Comparison of ENCODE assay signal across 11 cellular contexts in the genomic region with DNA sequence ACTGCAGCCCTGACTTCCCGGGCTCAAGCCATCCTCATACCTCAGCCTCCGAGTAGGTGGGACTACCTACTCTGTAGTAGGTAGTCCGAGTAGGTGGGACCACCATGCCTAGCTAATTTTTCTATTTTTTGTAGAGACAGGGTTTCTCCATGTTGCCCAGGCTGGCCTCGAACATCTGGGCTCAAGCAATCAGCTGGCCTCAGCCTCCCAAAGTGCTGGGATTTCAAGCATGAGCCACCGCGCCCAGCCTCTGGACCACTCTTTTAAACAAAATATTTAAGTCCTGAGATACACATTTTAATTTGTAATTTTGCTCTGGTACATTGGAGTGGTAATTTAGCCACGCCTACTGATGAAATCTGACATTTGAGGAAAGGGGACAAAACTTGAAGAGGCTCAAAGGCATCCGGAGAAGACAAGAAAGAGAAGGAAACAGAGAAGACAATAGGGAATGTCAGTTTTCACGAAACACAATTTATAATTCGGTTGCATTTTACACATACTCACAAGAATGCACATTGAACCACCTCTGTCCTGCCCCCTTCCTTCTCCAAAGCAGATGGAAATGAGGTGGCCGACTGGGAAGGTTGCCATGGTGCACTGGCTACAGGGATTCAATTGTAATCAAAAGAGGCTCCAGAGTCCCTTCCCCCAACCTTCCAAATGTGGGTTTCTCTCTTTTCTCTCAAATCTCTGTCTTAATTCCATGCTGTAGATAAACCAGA. TPM values are rescaled to one million over a fixed set of nuclear protein-coding genes. Genes with fewer than 3 reads are reported as not detected.
DNase-seq lines count a peak whose midpoint lies in the region; ATAC-seq, FAIRE-seq and TF ChIP-seq lines count a peak whose summit lies in the region.
"Had no signal": no experiment of that assay in that cellular context is flagged by ENCODE, and none has a peak within 500 bp of the region (broad histone marks: within the 10 kb centered on the region; RNA-seq: fewer than 3 reads in every experiment).

No MANE protein-coding gene starts in this region.

- no peak for FAIRE-seq in GM12892 (lab: Jason Lieb, UNC)

- H3K79me1 ChIP-seq in trophoblast cell (ENCODE audit: low read length): no peaks in the 10 kb centered on the region

- no peak overlapping the region for H3K23ac ChIP-seq in trophoblast cell (ENCODE audit: low read length)

- H4K12ac ChIP-seq in trophoblast cell (ENCODE audit: low read depth, low read length): no peak overlapping the region

- 66 to 73% (median 67%) methylated on average over 11 of the region's 11 CpGs for WGBS in heart left ventricle, 4 donors
- WGBS in trophoblast cell (ENCODE audit: extremely low coverage, insufficient coverage, insufficient read length): no CpG with 5 or more reads among the region's 11 CpGs

- DNase-seq in heart left ventricle (peak; percentile 56 to 67 (median 62)), cardiac septum (ENCODE audit: low spot score) (no peak), anterior cingulate cortex (lab: John Stamatoyannopoulos, UW) (peak in 50 of 58 donors; percentile 12 to 89 (median 52)), trophoblast cell (no peak), GM12892 (ENCODE audit: insufficient read length) (no peak)
- DNase-seq in stimulated activated CD8-positive, alpha-beta memory T cell treated with anti-CD3 and anti-CD28 coated beads, Interleukin-4, amount 100 ng/mL, for 48 hours: no peak
- DNase-seq: activated CD4-positive, alpha-beta T cell treated with anti-CD3 and anti-CD28 coated beads for 4 hours; CD4-positive, alpha-beta T cell had no signal

- no peaks in the 10 kb centered on the region for H3K27me3 ChIP-seq in heart left ventricle
- no peaks in the 10 kb centered on the region for H3K27me3 ChIP-seq in iPS-20b (ENCODE audit: insufficient read depth, low read length)
- no peaks in the 10 kb centered on the region for H3K27me3 ChIP-seq in trophoblast cell (ENCODE audit: insufficient read depth, low read length)
- H3K27me3 ChIP-seq: tibial nerve had no signal

- TF ChIP-seq CTCF in heart left ventricle (IDR thresholded peaks at IDR 0.05): no peak

- no peaks in the 10 kb centered on the region for H3K79me2 ChIP-seq in trophoblast cell (ENCODE audit: control insufficient read depth, insufficient read depth, low read length, poor library complexity)

- intact Hi-C loops in heart left ventricle (cut with DNase I): loop anchor here in 1 of 10 donors (5.0 kb wide), 1 partner anchor 34 kb away; no protein-coding TSS in a partner anchor
- intact Hi-C loops in cardiac septum (cut with DNase I): no loop called here

- H4K91ac ChIP-seq in trophoblast cell (ENCODE audit: low read depth, low read length): no peak overlapping the region

- no peak overlapping the region for H2BK120ac ChIP-seq in trophoblast cell (ENCODE audit: insufficient read depth, low read length, poor library complexity)

- peak in 3 of 4 donors; percentile 42 to 51 (median 48) for ATAC-seq in heart left ventricle
- ATAC-seq in GM21528 (IDR thresholded peaks at IDR 0.05; ENCODE audit: low FRiP score, unreplicated experiment): no peak

- H3K9ac ChIP-seq in iPS-20b (ENCODE audit: low read depth, low read length) (peak overlapping the region; percentile 58; the same call in 1 of the 2 replicates), trophoblast cell (ENCODE audit: low read length) (no peak overlapping the region)

- H3K14ac ChIP-seq in trophoblast cell (ENCODE audit: low read length): no peak overlapping the region

- H3K27ac ChIP-seq in heart left ventricle (peak overlapping the region in 3 of 12 donors; percentile 3 to 17 (median 7)), iPS-20b (ENCODE audit: low read length) (no peak overlapping the region), trophoblast cell (ENCODE audit: low read depth, low read length) (no peak overlapping the region)

- no peak overlapping the region for H2BK12ac ChIP-seq in trophoblast cell (ENCODE audit: low read length)

- H3K18ac ChIP-seq in trophoblast cell (ENCODE audit: low read length): no peak overlapping the region

- H3K36me3 ChIP-seq in heart left ventricle (no peaks in the 10 kb centered on the region), iPS-20b (ENCODE audit: insufficient read depth, low read depth, low read length) (no peaks in the 10 kb centered on the region), trophoblast cell (ENCODE audit: control insufficient read depth in 1 of 2, insufficient read depth in 2 of 2, low read length in 2 of 2) (no peaks in the 10 kb centered on the region)
- H3K36me3 ChIP-seq: tibial nerve had no signal

- H2AFZ ChIP-seq in trophoblast cell (ENCODE audit: insufficient read depth, low read length, poor library complexity): no peak overlapping the region

- no peak overlapping the region for H2BK5ac ChIP-seq in trophoblast cell (ENCODE audit: low read depth, low read length, poor library complexity)

- TF ChIP-seq POLR2A in heart left ventricle (IDR thresholded peaks at IDR 0.05) (no peak), GM12892 (IDR thresholded peaks at IDR 0.05; ENCODE audit: low read depth, low read length) (no peak)

- no peak overlapping the region for H2AK5ac ChIP-seq in trophoblast cell (ENCODE audit: low read length)

- no peak overlapping the region for H3K4me2 ChIP-seq in trophoblast cell (ENCODE audit: low read length)

- H3K4me1 ChIP-seq in heart left ventricle (peaks cover 7 to 61% (median 21%) of the 10 kb centered on the region in 12 donors), iPS-20b (ENCODE audit: insufficient read depth, low read length) (peaks cover 23% of the 10 kb centered on the region; the same call in 1 of the 2 replicates), trophoblast cell (ENCODE audit: control insufficient read depth in 1 of 2, insufficient read depth in 2 of 2, low read length in 2 of 2) (no peaks in the 10 kb centered on the region)

- H3K4me3 ChIP-seq in heart left ventricle (no peak overlapping the region), iPS-20b (ENCODE audit: low read length) (peak overlapping the region; percentile 49; the same call in 1 of the 2 replicates), trophoblast cell (ENCODE audit: low read depth, low read length) (no peak overlapping the region)
- H3K4me3 ChIP-seq: tibial nerve had no signal

- no peak overlapping the region for H4K8ac ChIP-seq in trophoblast cell (ENCODE audit: low read depth, low read length)

- H3K9me3 ChIP-seq in heart left ventricle (no peaks in the 10 kb centered on the region), iPS-20b (ENCODE audit: insufficient read depth, low read depth, low read length) (no peaks in the 10 kb centered on the region), trophoblast cell (ENCODE audit: insufficient read depth, low read depth, low read length) (no peaks in the 10 kb centered on the region)
- H3K9me3 ChIP-seq: tibial nerve had no signal

- H3K4ac ChIP-seq in trophoblast cell (ENCODE audit: low read depth, low read length): no peak overlapping the region

RNA-seq across cellular contexts. Expression of gene TUBA1A, which starts 9.7 kb away (rescaled TPM):
- total RNA-seq in heart left ventricle (100 to 1,000 TPM; 122 to 280 (median 184) TPM), cardiac septum (250 TPM)
- polyA plus RNA-seq in heart left ventricle: 100 to 1,000 TPM in 1 of 2 donors, 10 to 100 TPM in 1; 71.5 to 238 TPM
- 395 and 404 TPM in 2 replicates for polyA plus RNA-seq in trophoblast cell (2013)
- polyA plus RNA-seq in GM12892 (2012; ENCODE audit: missing spikeins): 72.0 TPM

Comparison
In these comparisons a context has a peak if more than half of its experiments do, and no peak if none do; other contexts are left out.
1. DNase-seq: peak in heart left ventricle (5 of 5) and anterior cingulate cortex (50 of 58); none in cardiac septum (single experiment), stimulated activated CD8-positive, alpha-beta memory T cell treated with anti-CD3 and anti-CD28 coated beads, Interleukin-4, amount 100 ng/mL, for 48 hours (single experiment), trophoblast cell (0 of 2) and GM12892 (single experiment).